Comparison of ENCODE assay signal across 20 cellular contexts in genomic region chr14:44788612-44789011, GRCh38.
"Had no signal": no experiment of that assay in that cellular context is flagged by ENCODE, and none has a peak within 500 bp of the region (broad histone marks: within the 10 kb centered on the region; RNA-seq: fewer than 3 reads in every experiment).

No MANE protein-coding gene starts in this region.

- H3K36me3 Mint-ChIP-seq: memory B cell had no signal

- DNase-seq: colonic mucosa; cortex of kidney; effector CD8-positive, alpha-beta T cell; effector memory CD8-positive, alpha-beta T cell; foreskin fibroblast; foreskin melanocyte; gastrocnemius medialis; glutamatergic neuron; head of caudate nucleus; heart right ventricle; hippocampal formation; left cardiac atrium; left lung; left ventricle myocardium superior; lower lobe of right lung; mesendoderm; midbrain had no signal

- H3K27me3 ChIP-seq: colonic mucosa, esophagus muscularis mucosa, gastrocnemius medialis, heart right ventricle, left lung had no signal

- H3K4me1 Mint-ChIP-seq: memory B cell had no signal

- H3K4me3 Mint-ChIP-seq: dendritic cell treated with granulocyte-macrophage colony-stimulating factor and Interleukin-4, amounts not matched to agents 40 ng/mL and 50 ng/mL, for 4 days; effector memory CD8-positive, alpha-beta T cell; memory B cell had no signal

- H3K9me3 Mint-ChIP-seq: dendritic cell treated with granulocyte-macrophage colony-stimulating factor and Interleukin-4, amounts not matched to agents 40 ng/mL and 50 ng/mL, for 4 days; effector memory CD8-positive, alpha-beta T cell had no signal

- H3K9me3 ChIP-seq: colonic mucosa, gastrocnemius medialis, left lung, lower lobe of right lung had no signal

- H3K4me1 ChIP-seq: colonic mucosa, esophagus muscularis mucosa, gastrocnemius medialis, heart right ventricle, left lung, lower lobe of right lung had no signal

- H3K36me3 ChIP-seq: colonic mucosa, esophagus muscularis mucosa, gastrocnemius medialis, heart right ventricle, left lung, lower lobe of right lung had no signal

- H3K27ac ChIP-seq: colonic mucosa, esophagus muscularis mucosa, gastrocnemius medialis, heart right ventricle, left lung, lower lobe of right lung had no signal

- ATAC-seq: effector memory CD8-positive, alpha-beta T cell; gastrocnemius medialis; heart right ventricle; left cardiac atrium; left lung; left ventricle myocardium superior; lower lobe of right lung had no signal

- H3K4me3 ChIP-seq: colonic mucosa, esophagus muscularis mucosa, gastrocnemius medialis, heart right ventricle, left lung, lower lobe of right lung had no signal

- H3K27me3 Mint-ChIP-seq: dendritic cell treated with granulocyte-macrophage colony-stimulating factor and Interleukin-4, amounts not matched to agents 40 ng/mL and 50 ng/mL, for 4 days had no signal

- H3K27ac Mint-ChIP-seq: dendritic cell treated with granulocyte-macrophage colony-stimulating factor and Interleukin-4, amounts not matched to agents 40 ng/mL and 50 ng/mL, for 4 days; effector memory CD8-positive, alpha-beta T cell; memory B cell had no signal
